ENCODE assay signal across 16 cellular contexts in the genomic region with DNA sequence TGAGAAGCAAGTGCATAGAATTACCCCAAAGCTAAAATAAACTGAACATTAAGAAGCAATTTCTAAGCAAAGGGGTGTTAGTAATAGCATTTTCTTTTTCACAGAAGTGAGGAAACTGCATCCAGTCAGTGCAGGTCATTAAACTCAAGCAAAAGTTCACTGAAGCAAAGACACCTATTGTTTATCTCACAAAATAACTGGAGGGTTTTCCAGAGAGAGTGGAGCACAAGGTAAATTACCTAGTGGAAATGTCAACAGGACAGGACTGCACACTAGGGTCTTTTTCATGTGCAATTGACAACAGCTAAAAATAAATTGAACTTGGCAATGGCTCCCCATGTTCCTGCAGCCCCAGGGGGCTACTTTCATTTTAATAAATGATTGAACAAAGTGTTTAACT.
"Had no signal": no experiment of that assay in that cellular context is flagged by ENCODE, and none has a peak within 500 bp of the region (broad histone marks: within the 10 kb centered on the region; RNA-seq: fewer than 3 reads in every experiment).

No MANE protein-coding gene starts in this region.

- H3K4me3 ChIP-seq: heart right ventricle, lung, neural progenitor cell, upper lobe of right lung had no signal

- DNase-seq: activated gamma-delta T cell treated with Interleukin-2 at 50 U/mL for 16 hours; activated T-cell treated with anti-CD3 and anti-CD28 coated beads, Interleukin-2, amount 50 U/mL, for 1 hour; anterior cingulate cortex; effector CD4-positive, alpha-beta T cell; erythroblast; foreskin fibroblast; heart right ventricle; kidney; naive thymus-derived CD8-positive, alpha-beta T cell; retina; stimulated activated CD4-positive, alpha-beta T cell treated with anti-CD3 and anti-CD28 coated beads, Interleukin-4, amount 100 ng/mL, for 1 hour; stimulated activated naive CD8-positive, alpha-beta T cell treated with anti-CD3 and anti-CD28 coated beads, Interleukin-15, Interleukin-2, amounts not matched to agents 100 U/mL and 50 U/mL, for 24 hours; T1000; upper lobe of right lung had no signal
